Comparison of ENCODE assay signal across 8 cellular contexts in genomic region chr1:9182784-9183257, GRCh38. TPM values are rescaled to one million over a fixed set of nuclear protein-coding genes. Genes with fewer than 3 reads are reported as not detected.
A peak's percentile ranks its signal among the peaks of the same experiment; 100 is the strongest.
DNase-seq lines count a peak whose midpoint lies in the region; ATAC-seq and TF ChIP-seq lines count a peak whose summit lies in the region.

No MANE protein-coding gene starts in this region.

- H3K9ac ChIP-seq in trophoblast cell (ENCODE audit: low read length): peak overlapping the region; percentile 45

- DNase-seq in RWPE2 (ENCODE audit: low spot score) (no peak), foreskin fibroblast (peak in 1 of 2 donors; percentile 57), trophoblast cell (no peak), NCI-H226 (no peak), NCI-H1105 treated with DMSO at 0.1 percent for 48 hours (lab: John Stamatoyannopoulos, UW) (no peak), NCI-H345 (lab: John Stamatoyannopoulos, UW) (no peak), HuH-7 (ENCODE audit: low spot score) (no peak)

- H3K27ac ChIP-seq in RWPE2 (ENCODE audit: poor library complexity, severe bottlenecking) (peak overlapping the region; percentile 42), trophoblast cell (ENCODE audit: low read depth, low read length) (no peak overlapping the region)

- WGBS in trophoblast cell (ENCODE audit: extremely low coverage, insufficient coverage, insufficient read length): no CpG with 5 or more reads among the region's 47 CpGs

- H3K9me3 ChIP-seq in RWPE2 (ENCODE audit: severe bottlenecking): no peaks in the 10 kb centered on the region
- no peaks in the 10 kb centered on the region for H3K9me3 ChIP-seq in trophoblast cell (ENCODE audit: insufficient read depth, low read depth, low read length)

- peak overlapping the region; percentile 96 for H3K18ac ChIP-seq in trophoblast cell (ENCODE audit: low read length)

- H3K4me3 ChIP-seq in RWPE2 (ENCODE audit: severe bottlenecking): peak overlapping the region; percentile 57
- peak overlapping the region; percentile 76 to 94 for H3K4me3 ChIP-seq in foreskin fibroblast (ENCODE audit: low read depth in 1 of 2, low read length in 2 of 2)
- H3K4me3 ChIP-seq in trophoblast cell (ENCODE audit: low read depth, low read length): peak overlapping the region; percentile 63

- H3K4me2 ChIP-seq in trophoblast cell (ENCODE audit: low read length): peak overlapping the region; percentile 70

- H2AK5ac ChIP-seq in trophoblast cell (ENCODE audit: low read length): no peak overlapping the region

- H3K36me3 ChIP-seq in RWPE2 (ENCODE audit: low read depth): 0 out of 2 replicates have a peak, but pooled peaks cover 5% of the 10 kb centered on the region
- peaks cover 6 to 11% of the 10 kb centered on the region in 2 experiments for H3K36me3 ChIP-seq in trophoblast cell (ENCODE audit: control insufficient read depth in 1 of 2, insufficient read depth in 2 of 2, low read length in 2 of 2)

- no peaks in the 10 kb centered on the region for H3K27me3 ChIP-seq in RWPE2 (ENCODE audit: insufficient read depth, poor library complexity, severe bottlenecking)
- peaks cover 8% of the 10 kb centered on the region for H3K27me3 ChIP-seq in trophoblast cell (ENCODE audit: insufficient read depth, low read length)

- peaks cover 8% of the 10 kb centered on the region for H3K4me1 ChIP-seq in RWPE2 (ENCODE audit: insufficient read depth, poor library complexity, severe bottlenecking)
- peaks cover 8 to 21% of the 10 kb centered on the region in 2 experiments for H3K4me1 ChIP-seq in trophoblast cell (ENCODE audit: control insufficient read depth in 1 of 2, insufficient read depth in 2 of 2, low read length in 2 of 2)

- H3K79me2 ChIP-seq in trophoblast cell (ENCODE audit: control insufficient read depth, insufficient read depth, low read length, poor library complexity): peaks cover 24% of the 10 kb centered on the region

- H2BK120ac ChIP-seq in trophoblast cell (ENCODE audit: insufficient read depth, low read length, poor library complexity): peak overlapping the region; percentile 92

- TF ChIP-seq CTCF in GM12874 (IDR thresholded peaks at IDR 0.05; ENCODE audit: insufficient read depth, low read depth, low read length) (0 out of 2 replicates have a peak, but pooled peaks have one; percentile 3), RWPE2 (IDR thresholded peaks at IDR 0.05; ENCODE audit: poor library complexity, severe bottlenecking) (no peak), foreskin fibroblast (IDR thresholded peaks at IDR 0.05; ENCODE audit: low read depth, low read length) (no peak)

- peak overlapping the region; percentile 53 for H2BK12ac ChIP-seq in trophoblast cell (ENCODE audit: low read length)

- peak overlapping the region; percentile 90 for H2AFZ ChIP-seq in trophoblast cell (ENCODE audit: insufficient read depth, low read length, poor library complexity)

- peak overlapping the region; percentile 95 for H3K14ac ChIP-seq in trophoblast cell (ENCODE audit: low read length)

- peak overlapping the region; percentile 98 for H4K12ac ChIP-seq in trophoblast cell (ENCODE audit: low read depth, low read length)

- H4K91ac ChIP-seq in trophoblast cell (ENCODE audit: low read depth, low read length): peak overlapping the region; percentile 97

- H2BK5ac ChIP-seq in trophoblast cell (ENCODE audit: low read depth, low read length, poor library complexity): no peak overlapping the region

- H4K8ac ChIP-seq in trophoblast cell (ENCODE audit: low read depth, low read length): peak overlapping the region; percentile 92

- H3K79me1 ChIP-seq in trophoblast cell (ENCODE audit: low read length): peaks cover 20% of the 10 kb centered on the region

- H3K4ac ChIP-seq in trophoblast cell (ENCODE audit: low read depth, low read length): peak overlapping the region; percentile 87

- H3K23ac ChIP-seq in trophoblast cell (ENCODE audit: low read length): no peak overlapping the region

- ATAC-seq in RWPE2 (ENCODE audit: low read depth): no peak

RNA-seq across cellular contexts. Expression of gene H6PD, which starts 51.8 kb away (rescaled TPM):
- polyA plus RNA-seq in trophoblast cell (2013): 9.1 and 9.4 TPM in 2 replicates

RNA-seq across cellular contexts. Expression of gene GPR157, which starts 53.9 kb away (rescaled TPM):
- 24.0 and 27.8 TPM in 2 replicates for polyA plus RNA-seq in trophoblast cell (2013)
